ENCODE assay signal across 8 cellular contexts in genomic region chr5:172770675-172771438, GRCh38. TPM values are rescaled to one million over a fixed set of nuclear protein-coding genes. Genes with fewer than 3 reads are reported as not detected.
DNase-seq lines count a peak whose midpoint lies in the region; ATAC-seq and TF ChIP-seq lines count a peak whose summit lies in the region.

TSS of gene DUSP1 (minus strand) at chr5:172771195. CDS start at chr5:172770952, 243 bp downstream.

- H3K4me3 ChIP-seq in urinary bladder (ENCODE audit: low read depth, low read length): peak within 1 kb of the TSS; percentile 89

- in situ Hi-C loops in GM13977 (cut with MboI; ENCODE audit: low pct_unique_long_range_greater_than_20kb, low sequenced_read_pairs, unreplicated experiment): no loop called here

- H3K4me1 ChIP-seq in urinary bladder (ENCODE audit: insufficient read depth): no peaks in the 10 kb centered on the region

- H3K27ac ChIP-seq in urinary bladder (ENCODE audit: low read depth): peak within 1 kb of the TSS; percentile 99

- ATAC-seq in HG02870 (IDR thresholded peaks at IDR 0.05; ENCODE audit: unreplicated experiment): peak; percentile 54
- peak; percentile 71 for ATAC-seq in left ventricle myocardium superior

- intact Hi-C loops in left ventricle myocardium superior (cut with micrococcal nuclease): loop anchor here (5.0 to 10.0 kb wide), 2 partner anchors 54 to 134 kb away; no protein-coding TSS in a partner anchor

- peaks cover 3% of the 10 kb centered on the region for H3K36me3 ChIP-seq in urinary bladder (ENCODE audit: insufficient read depth)

- DNase-seq in GM13977 (ENCODE audit: low spot score) (peak; percentile 99), NCI-H1694 (lab: John Stamatoyannopoulos, UW) (peak; percentile 79), T-helper 2 cell (peak; percentile 95 to 99 (median 97)), anterior cingulate cortex (lab: John Stamatoyannopoulos, UW) (peak; percentile 52 to 100 (median 97)), left ventricle myocardium superior (peak; percentile 100), pulmonary artery endothelial cell (ENCODE audit: low read depth, low spot score) (peak; percentile 96)

- WGBS in urinary bladder: under 1% methylated on average over 89 of the region's 89 CpGs

- peak; percentile 65 for TF ChIP-seq CTCF in GM13977 (IDR thresholded peaks at IDR 0.05; ENCODE audit: extremely low read depth, insufficient read depth, missing control alignments)

RNA-seq across cellular contexts. Expression of gene DUSP1, which starts in this region (rescaled TPM):
- total RNA-seq in left ventricle myocardium superior (98.9 TPM), pulmonary artery endothelial cell (71.0 and 72.0 TPM in 2 replicates), urinary bladder (76.4 TPM)
- polyA plus RNA-seq in urinary bladder: 822 TPM

Comparison
In these comparisons a context has a peak if more than half of its experiments do, and no peak if none do; other contexts are left out.
1. Peak in every context shown above with its lines: DNase-seq, ATAC-seq, H3K4me3 ChIP-seq and H3K27ac ChIP-seq.